In the genomic region with DNA sequence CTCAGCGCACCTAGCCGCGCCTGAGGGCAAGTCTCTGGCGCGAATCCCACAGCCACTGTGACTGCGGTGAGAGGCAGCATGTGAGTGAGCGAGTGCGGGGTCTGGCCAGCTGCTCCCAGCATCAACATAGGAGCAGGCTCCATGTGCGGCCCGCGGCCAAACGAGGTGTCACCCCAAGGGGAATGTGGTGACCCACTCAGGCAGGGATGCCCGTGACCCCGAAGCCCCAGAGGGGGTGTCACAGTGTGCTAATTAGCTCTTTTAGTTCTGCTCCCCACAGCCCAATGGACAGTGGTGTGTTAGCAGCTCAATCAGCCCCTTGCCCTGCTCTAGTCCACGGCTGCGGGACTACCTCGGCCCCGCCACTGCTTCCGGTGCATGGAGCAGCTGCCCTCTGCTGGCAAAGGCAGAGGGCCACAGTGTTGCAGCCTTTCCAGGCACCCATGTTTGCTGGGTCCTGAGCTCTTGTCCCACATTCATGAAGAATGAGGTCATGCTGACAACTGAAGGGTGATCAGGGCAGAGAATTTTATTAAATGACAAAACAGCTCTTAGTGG, we compare ENCODE assay signal across 12 cellular contexts.
DNase-seq lines count a peak whose midpoint lies in the region; ATAC-seq and TF ChIP-seq lines count a peak whose summit lies in the region.
"Had no signal": no experiment of that assay in that cellular context is flagged by ENCODE, and none has a peak within 500 bp of the region (broad histone marks: within the 10 kb centered on the region; RNA-seq: fewer than 3 reads in every experiment).

No MANE protein-coding gene starts in this region.

- H3K4me1 Mint-ChIP-seq in CD14-positive monocyte, result no peaks in the 10 kb centered on the region
- peaks cover 0 to 16% (median 0%) of the 10 kb centered on the region in 7 donors for H3K4me1 Mint-ChIP-seq in naive thymus-derived CD4-positive, alpha-beta T cell
- H3K4me1 Mint-ChIP-seq: naive B cell had no signal

- no peak overlapping the region for H3K4me2 ChIP-seq in PC-3 (ENCODE audit: low read length)

- no peaks in the 10 kb centered on the region for H3K36me3 Mint-ChIP-seq in CD14-positive monocyte
- H3K36me3 Mint-ChIP-seq in naive thymus-derived CD4-positive, alpha-beta T cell, result no peaks in the 10 kb centered on the region
- H3K36me3 Mint-ChIP-seq: naive B cell had no signal

- H3K27me3 Mint-ChIP-seq in CD14-positive monocyte (ENCODE audit: low read depth in 3 of 3), result peaks cover 2 to 6% (median 3%) of the 10 kb centered on the region in 3 donors
- peaks cover 0 to 42% (median 6%) of the 10 kb centered on the region in 5 donors for H3K27me3 Mint-ChIP-seq in naive thymus-derived CD4-positive, alpha-beta T cell

- intact Hi-C loops in CD14-positive monocyte (cut with micrococcal nuclease), result no loop called here
- intact Hi-C loops in PC-3 (cut with micrococcal nuclease), result no loop called here
- intact Hi-C loops in naive thymus-derived CD4-positive, alpha-beta T cell (cut with micrococcal nuclease), result no loop called here

- H3K9me3 Mint-ChIP-seq in CD14-positive monocyte, result peaks cover 0 to 3% (median 0%) of the 10 kb centered on the region in 7 donors
- no peaks in the 10 kb centered on the region for H3K9me3 Mint-ChIP-seq in naive thymus-derived CD4-positive, alpha-beta T cell
- H3K9me3 Mint-ChIP-seq: naive B cell had no signal

- DNase-seq in CD14-positive monocyte (ENCODE audit: low spot score) (peak; percentile 43), PC-3 (peak; percentile 43), iPS DF 19.7 (ENCODE audit: low read depth, low spot score) (peak; percentile 28), germinal center (ENCODE audit: low spot score) (no peak)
- DNase-seq in naive thymus-derived CD4-positive, alpha-beta T cell, result no peak
- DNase-seq: DMS79 treated with DMSO at 0.1 percent for 48 hours; naive B cell; NCI-H146; stimulated activated CD4-positive, alpha-beta T cell treated with anti-CD3 and anti-CD28 coated beads, Interleukin-4, amount 100 ng/mL, for 1 hour had no signal

- no TSS peak for BruUV-seq in PC-3 (replicated peaks; lab: Mats Ljungman, UMichigan)

- CTCF ChIA-PET in PC-3 (lab: Charles Lee), result no interaction called here
- CTCF ChIA-PET in naive thymus-derived CD4-positive, alpha-beta T cell (lab: Charles Lee), result no interaction called here

- H3K27ac Mint-ChIP-seq in CD14-positive monocyte, result no peak overlapping the region
- H3K27ac Mint-ChIP-seq in naive thymus-derived CD4-positive, alpha-beta T cell, result no peak overlapping the region
- H3K27ac Mint-ChIP-seq: naive B cell had no signal

- no peaks in the 10 kb centered on the region for H3K9me3 ChIP-seq in PC-3 (ENCODE audit: low read length)
- H3K9me3 ChIP-seq in naive thymus-derived CD4-positive, alpha-beta T cell (ENCODE audit: control insufficient read depth in 2 of 3, low read length in 3 of 3), result no peaks in the 10 kb centered on the region

- no peak overlapping the region for H3K9ac ChIP-seq in PC-3 (ENCODE audit: low read length)

- no peaks in the 10 kb centered on the region for H3F3A ChIP-seq in PC-3 (ENCODE audit: low read length, unreplicated experiment)

- H4K20me1 ChIP-seq in PC-3 (ENCODE audit: low read length), result no peaks in the 10 kb centered on the region

- H3K27me3 ChIP-seq in PC-3 (ENCODE audit: low read length), result no peaks in the 10 kb centered on the region
- no peaks in the 10 kb centered on the region for H3K27me3 ChIP-seq in naive thymus-derived CD4-positive, alpha-beta T cell (ENCODE audit: control insufficient read depth in 2 of 2, insufficient read depth in 2 of 2, low read length in 2 of 2)

- no peak overlapping the region for H3K4me3 Mint-ChIP-seq in CD14-positive monocyte
- H3K4me3 Mint-ChIP-seq in naive thymus-derived CD4-positive, alpha-beta T cell, result no peak overlapping the region
- H3K4me3 Mint-ChIP-seq: naive B cell had no signal

- POLR2A ChIA-PET in PC-3 (lab: Charles Lee; ENCODE audit: unreplicated experiment), result no interaction called here
- POLR2A ChIA-PET in naive thymus-derived CD4-positive, alpha-beta T cell (lab: Charles Lee), result interaction anchor here (0.7 kb wide), 1 partner anchor 76 kb away, joined by 3 read pairs; no protein-coding TSS in a partner anchor

- H3K79me2 ChIP-seq in PC-3 (ENCODE audit: low read length), result no peaks in the 10 kb centered on the region

- no peaks in the 10 kb centered on the region for H3K9me2 ChIP-seq in PC-3 (replicated peaks; ENCODE audit: low read length)

- H3K4me3 ChIP-seq in PC-3 (ENCODE audit: low read length), result no peak overlapping the region
- no peak overlapping the region for H3K4me3 ChIP-seq in naive thymus-derived CD4-positive, alpha-beta T cell (ENCODE audit: low read length)

- no peaks in the 10 kb centered on the region for H3K36me3 ChIP-seq in PC-3 (ENCODE audit: low read depth, low read length)
- no peaks in the 10 kb centered on the region for H3K36me3 ChIP-seq in naive thymus-derived CD4-positive, alpha-beta T cell (ENCODE audit: control insufficient read depth in 2 of 3, insufficient read depth in 3 of 3, low read length in 3 of 3)

- ATAC-seq in GM19455 (IDR thresholded peaks at IDR 0.05; ENCODE audit: unreplicated experiment), result peak; percentile 56
- ATAC-seq in PC-3, result no peak; the same call in 1 of the 2 replicates
- ATAC-seq in HG03045 (IDR thresholded peaks at IDR 0.05; ENCODE audit: unreplicated experiment), result no peak
- no peak for ATAC-seq in naive thymus-derived CD4-positive, alpha-beta T cell
- no peak for ATAC-seq in HG03342 (IDR thresholded peaks at IDR 0.05; ENCODE audit: unreplicated experiment)

- H2AFZ ChIP-seq in PC-3 (ENCODE audit: low read length), result peak overlapping the region; percentile 34; the same call in 1 of the 2 replicates

- H3K27ac ChIP-seq in PC-3 (ENCODE audit: low read length), result no peak overlapping the region
- H3K27ac ChIP-seq in naive thymus-derived CD4-positive, alpha-beta T cell (ENCODE audit: low read depth, low read length), result no peak overlapping the region

- no peak for TF ChIP-seq CTCF in CD14-positive monocyte (IDR thresholded peaks at IDR 0.05)
- TF ChIP-seq CTCF in PC-3 (conservative IDR thresholded peaks at IDR 0.05; ENCODE audit: low read depth, low read length), result peak; percentile 44

- no peaks in the 10 kb centered on the region for H3K4me1 ChIP-seq in PC-3 (ENCODE audit: insufficient read depth, low read length)
- no peaks in the 10 kb centered on the region for H3K4me1 ChIP-seq in naive thymus-derived CD4-positive, alpha-beta T cell (ENCODE audit: control insufficient read depth in 2 of 2, insufficient read depth in 2 of 2, low read length in 2 of 2)

Comparison
In these comparisons a context has a peak if more than half of its experiments do, and no peak if none do; other contexts are left out.
1. DNase-seq: peak in CD14-positive monocyte (single experiment), PC-3 (single experiment) and iPS DF 19.7 (single experiment); none in naive thymus-derived CD4-positive, alpha-beta T cell (0 of 9) and germinal center (single experiment).